ENCODE assay signal across 8 cellular contexts in genomic region chr20:35953411-35954199, GRCh38. TPM values are rescaled to one million over a fixed set of nuclear protein-coding genes. Genes with fewer than 3 reads are reported as not detected.
A peak's percentile ranks its signal among the peaks of the same experiment; 100 is the strongest.
DNase-seq lines count a peak whose midpoint lies in the region; ATAC-seq and TF ChIP-seq lines count a peak whose summit lies in the region.

No MANE protein-coding gene starts in this region.

- H3K36me3 ChIP-seq in heart left ventricle (peaks cover 0 to 16% (median 1%) of the 10 kb centered on the region in 9 donors), psoas muscle (ENCODE audit: insufficient read depth in 1 of 2, low read depth in 1 of 2) (peaks cover 0 to 5% of the 10 kb centered on the region in 2 donors), vagina (no peaks in the 10 kb centered on the region)

- H3K4me1 ChIP-seq in heart left ventricle (peaks cover 4 to 32% (median 21%) of the 10 kb centered on the region in 12 donors), psoas muscle (peaks cover 24% of the 10 kb centered on the region), vagina (peaks cover 31% of the 10 kb centered on the region)

- TF ChIP-seq CTCF in AG04449 (IDR thresholded peaks at IDR 0.05; ENCODE audit: insufficient read depth, low read length, missing control alignments): no peak
- no peak for TF ChIP-seq CTCF in heart left ventricle (IDR thresholded peaks at IDR 0.05)
- no peak for TF ChIP-seq CTCF in psoas muscle (IDR thresholded peaks at IDR 0.05)
- no peak for TF ChIP-seq CTCF in vagina (IDR thresholded peaks at IDR 0.05)

- POLR2A ChIA-PET in AG04449 (lab: Yijun Ruan, JAX): interaction anchor here (0.8 to 2.6 kb wide), 11 partner anchors 8 to 436 kb away, joined by 3 to 22 read pairs (median 4); partner anchors contain the start of genes CNBD2, PHF20 and RBM39

- intact Hi-C loops in heart left ventricle (cut with DNase I): loop anchor here in 1 of 10 donors (5.0 kb wide), 1 partner anchor 99 kb away; no protein-coding TSS in a partner anchor
- intact Hi-C loops in psoas muscle (cut with DNase I): no loop called here
- intact Hi-C loops in vagina (cut with DNase I): no loop called here

- 1 to 3% (median 2%) methylated on average over 19 to 64 of the region's 64 CpGs for WGBS in heart left ventricle, 4 donors
- 1% methylated on average over 58 to 64 of the region's 64 CpGs for WGBS in psoas muscle, 3 donors

- TF ChIP-seq POLR2A in heart left ventricle (IDR thresholded peaks at IDR 0.05) (no peak), vagina (IDR thresholded peaks at IDR 0.05) (no peak)

- CTCF ChIA-PET in AG04449 (lab: Yijun Ruan, JAX): interaction anchor here (0.7 to 6.8 kb wide), 54 partner anchors 11 to 490 kb away, joined by 3 to 148 read pairs (median 5); partner anchors contain the start of genes CNBD2 and RBM39

- H3K27me3 ChIP-seq in heart left ventricle (no peaks in the 10 kb centered on the region), psoas muscle (ENCODE audit: insufficient read depth in 3 of 3, low read length in 2 of 3) (no peaks in the 10 kb centered on the region), vagina (no peaks in the 10 kb centered on the region)

- H3K9me3 ChIP-seq in heart left ventricle (no peaks in the 10 kb centered on the region), psoas muscle (no peaks in the 10 kb centered on the region), vagina (no peaks in the 10 kb centered on the region)

- DNase-seq in AG04449 (ENCODE audit: low read depth, low spot score) (no peak), SW 1271 (lab: John Stamatoyannopoulos, UW) (peak; percentile 76 to 78), heart left ventricle (peak; percentile 41 to 80 (median 51)), psoas muscle (peak; percentile 52 to 79), vagina (ENCODE audit: extremely low spot score in 2 of 2) (no peak)
- peak; percentile 25 for DNase-seq in activated naive CD8-positive, alpha-beta T cell treated with anti-CD3 and anti-CD28 coated beads, Interleukin-2, amount 50 U/mL, for 16 hours (ENCODE audit: low read depth, low spot score)

- peak overlapping the region; percentile 95 for H3K4me3 ChIP-seq in AG04449 (ENCODE audit: low read depth, low read length)
- peak overlapping the region; percentile 69 to 96 (median 84) for H3K4me3 ChIP-seq in heart left ventricle
- H3K4me3 ChIP-seq in psoas muscle: peak overlapping the region; percentile 93
- H3K4me3 ChIP-seq in vagina: peak overlapping the region; percentile 79 to 86

- peak overlapping the region; percentile 95 to 100 (median 97) for H3K27ac ChIP-seq in heart left ventricle
- peak overlapping the region; percentile 98 for H3K27ac ChIP-seq in psoas muscle
- H3K27ac ChIP-seq in vagina: peak overlapping the region; percentile 88

- ATAC-seq in GM19025 (IDR thresholded peaks at IDR 0.05; ENCODE audit: low read depth, unreplicated experiment) (peak; percentile 22), HG03378 (IDR thresholded peaks at IDR 0.05; ENCODE audit: unreplicated experiment) (peak; percentile 17), heart left ventricle (peak; percentile 16 to 56 (median 44)), psoas muscle (peak; percentile 32 to 57 (median 43))

RNA-seq across cellular contexts. Expression of gene SCAND1, which starts 0.7 kb away (rescaled TPM):
- 100 to 1,000 TPM in 2 of 9 donors, 10 to 100 TPM in 7; 30.8 to 106 (median 50.5) TPM for total RNA-seq in heart left ventricle
- 100 to 1,000 TPM in 1 of 2 donors, 10 to 100 TPM in 1; 88.5 to 133 TPM for polyA plus RNA-seq in heart left ventricle
- total RNA-seq in psoas muscle: 10 to 100 TPM; 37.4 to 70.2 (median 55.1) TPM
- polyA plus RNA-seq in psoas muscle: 10 to 100 TPM; 78.6 to 90.7 (median 82.8) TPM
- total RNA-seq in vagina: 102 TPM

RNA-seq across cellular contexts. Expression of gene CNBD2, which starts 14.8 kb away (rescaled TPM):
- 1 to 10 TPM in 8 of 9 donors, not detected in 1; 1.4 to 5.9 (median 3.6) TPM for total RNA-seq in heart left ventricle
- polyA plus RNA-seq in heart left ventricle: 1 to 10 TPM; 3.0 to 7.7 TPM
- 10 to 100 TPM in 2 of 4 donors, 1 to 10 TPM in 2; 7.9 to 17.8 (median 11.2) TPM for total RNA-seq in psoas muscle
- 10 to 100 TPM; 13.4 to 21.4 (median 18.4) TPM for polyA plus RNA-seq in psoas muscle
- total RNA-seq in vagina: 2.7 TPM

Comparison
In these comparisons a context has a peak if more than half of its experiments do, and no peak if none do; other contexts are left out.
1. DNase-seq: peak in SW 1271 (2 of 2), activated naive CD8-positive, alpha-beta T cell treated with anti-CD3 and anti-CD28 coated beads, Interleukin-2, amount 50 U/mL, for 16 hours (single experiment), heart left ventricle (5 of 5) and psoas muscle (2 of 2); none in AG04449 (single experiment) and vagina (0 of 2).
2. Peak in every context shown above with its lines, with median percentiles within 50 percentile points of each other: H3K4me3 ChIP-seq, ATAC-seq and H3K27ac ChIP-seq.